ENCODE assay signal across 1 cellular context in the genomic region with DNA sequence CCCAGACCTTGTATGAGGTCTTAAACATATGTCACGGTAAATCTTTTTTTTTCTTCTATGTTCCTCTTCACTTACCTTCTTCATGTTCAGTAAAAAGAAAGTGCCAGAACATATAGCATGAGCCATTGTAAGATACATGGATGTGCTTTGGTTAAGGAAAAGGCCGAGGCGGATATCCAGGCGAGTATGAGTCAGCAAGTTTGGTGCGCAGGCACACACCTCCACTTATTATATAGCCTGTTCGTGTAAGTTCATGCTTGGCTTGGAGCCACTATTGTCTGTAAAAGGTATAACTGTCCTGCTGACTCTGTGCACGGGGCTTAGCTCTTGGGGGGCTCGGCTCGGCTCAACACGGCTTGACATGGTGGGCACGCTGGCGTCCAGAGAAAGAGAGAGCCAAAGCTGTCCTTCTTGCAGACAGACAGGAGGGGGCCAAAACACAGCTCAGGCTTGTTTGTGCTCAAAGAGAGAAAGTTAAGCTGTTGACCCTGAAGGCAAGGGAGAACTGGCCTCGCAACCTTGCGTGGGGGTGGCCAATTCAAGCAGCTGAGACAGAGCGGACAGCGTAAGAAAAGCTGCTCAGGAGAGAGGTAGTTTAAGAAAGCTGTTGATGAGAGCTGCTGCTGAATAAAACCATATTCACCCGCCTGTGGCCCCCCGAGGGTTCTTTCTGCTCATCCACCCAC.
TF ChIP-seq lines count a peak whose summit lies in the region.

No MANE protein-coding gene starts in this region.

TF ChIP-seq in HepG2, 621 proteins besides CTCF, POLR2A, EP300 and RAD21 (continued from another document):
- TF ChIP-seq, protein P1, sequence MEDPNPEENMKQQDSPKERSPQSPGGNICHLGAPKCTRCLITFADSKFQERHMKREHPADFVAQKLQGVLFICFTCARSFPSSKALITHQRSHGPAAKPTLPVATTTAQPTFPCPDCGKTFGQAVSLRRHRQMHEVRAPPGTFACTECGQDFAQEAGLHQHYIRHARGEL (CRISPR knock-in tag; IDR thresholded peaks at IDR 0.05), result no peak
TF ChIP-seq in HepG2: peak in this region for 3.
